10 cellular contexts compared by ENCODE assay signal in the genomic region with DNA sequence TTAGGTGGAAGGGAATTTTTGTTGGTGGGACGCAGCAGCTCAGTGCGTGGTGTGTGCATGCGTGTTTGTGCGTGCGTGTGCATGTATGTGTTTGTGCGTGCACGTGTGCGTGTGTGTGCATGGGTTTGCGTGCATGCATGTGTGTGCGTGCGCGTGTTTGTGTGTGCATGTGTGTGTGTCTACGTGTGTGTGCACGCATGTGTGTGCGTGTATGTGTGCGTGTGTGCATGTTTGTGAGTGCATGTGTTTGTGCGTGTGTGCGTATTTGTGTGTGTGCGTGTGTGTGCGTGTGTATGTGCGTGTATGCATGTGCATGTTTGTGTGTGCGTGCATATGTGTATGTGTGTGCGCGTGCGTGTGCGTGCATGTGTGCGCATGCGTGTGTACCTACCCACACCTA. TPM values are rescaled to one million over a fixed set of nuclear protein-coding genes. Genes with fewer than 3 reads are reported as not detected.
DNase-seq lines count a peak whose midpoint lies in the region; TF ChIP-seq lines count a peak whose summit lies in the region.
"Had no signal": no experiment of that assay in that cellular context is flagged by ENCODE, and none has a peak within 500 bp of the region (broad histone marks: within the 10 kb centered on the region; RNA-seq: fewer than 3 reads in every experiment).

No MANE protein-coding gene starts in this region.

- CTCF ChIA-PET in Calu3 (lab: Charles Lee): interaction anchor here (0.5 to 1.2 kb wide), 3 partner anchors 290 to 442 kb away, joined by 4 to 11 read pairs (median 4); no protein-coding TSS in a partner anchor

- H3K36me3 ChIP-seq in HUES6 (ENCODE audit: control insufficient read depth, insufficient read depth, low read length) (no peaks in the 10 kb centered on the region), transverse colon (no peaks in the 10 kb centered on the region)
- H3K36me3 ChIP-seq: ascending aorta, gastrocnemius medialis had no signal

- H3K27ac Mint-ChIP-seq in Calu3 (ENCODE audit: unreplicated experiment) (no peak overlapping the region), osteocyte (ENCODE audit: unreplicated experiment) (no peak overlapping the region)

- in situ Hi-C loops in transverse colon (cut with MboI; ENCODE audit: low pct_ligation_motif_present in 1 of 4, low pct_unique_long_range_greater_than_20kb in 1 of 4, low sequenced_read_pairs in 3 of 4): loop anchor here in 1 of 4 donors (25.0 kb wide), 1 partner anchor 233 kb away; no protein-coding TSS in a partner anchor

- intact Hi-C loops in Calu3 (cut with micrococcal nuclease; ENCODE audit: unreplicated experiment): no loop called here
- intact Hi-C loops in transverse colon (cut with DNase I; ENCODE audit: low total_unique reads): no loop called here

- no peaks in the 10 kb centered on the region for H3K36me3 Mint-ChIP-seq in Calu3 (ENCODE audit: insufficient read depth, unreplicated experiment)
- H3K36me3 Mint-ChIP-seq in osteocyte (ENCODE audit: unreplicated experiment): no peaks in the 10 kb centered on the region

- no peak overlapping the region for H3K27ac ChIP-seq in HUES6 (ENCODE audit: low read depth, low read length)
- no peak overlapping the region for H3K27ac ChIP-seq in coronary artery
- no peak overlapping the region for H3K27ac ChIP-seq in transverse colon
- H3K27ac ChIP-seq: ascending aorta, gastrocnemius medialis had no signal

- H3K27me3 ChIP-seq in HUES6 (ENCODE audit: control insufficient read depth, insufficient read depth, low read length) (no peaks in the 10 kb centered on the region), transverse colon (no peaks in the 10 kb centered on the region)
- H3K27me3 ChIP-seq: ascending aorta, gastrocnemius medialis had no signal

- H3K27me3 Mint-ChIP-seq in Calu3 (ENCODE audit: unreplicated experiment) (no peaks in the 10 kb centered on the region), osteocyte (ENCODE audit: unreplicated experiment) (no peaks in the 10 kb centered on the region)

- no peak for DNase-seq in Calu3
- no peak for DNase-seq in coronary artery (ENCODE audit: low spot score)
- no peak for DNase-seq in osteocyte (ENCODE audit: extremely low spot score, unreplicated experiment)
- DNase-seq in transverse colon: no peak
- DNase-seq in NCI-H128 (lab: John Stamatoyannopoulos, UW; ENCODE audit: unreplicated experiment): no peak
- no peak for DNase-seq in COLO668 (lab: John Stamatoyannopoulos, UW; ENCODE audit: unreplicated experiment)

- H3K9me3 Mint-ChIP-seq in Calu3 (ENCODE audit: low read depth, unreplicated experiment) (no peaks in the 10 kb centered on the region), osteocyte (ENCODE audit: unreplicated experiment) (no peaks in the 10 kb centered on the region)

- H3K4me1 ChIP-seq in HUES6 (ENCODE audit: control insufficient read depth, insufficient read depth, low read length) (peaks cover 17% of the 10 kb centered on the region), transverse colon (peaks cover 0 to 14% (median 9%) of the 10 kb centered on the region in 4 donors)

- H3K4me3 ChIP-seq in HUES6 (ENCODE audit: low read depth, low read length): peak overlapping the region; percentile 47
- peak overlapping the region; percentile 66 for H3K4me3 ChIP-seq in coronary artery
- H3K4me3 ChIP-seq in transverse colon: no peak overlapping the region

- 88% methylated on average over 28 of the region's 28 CpGs; no CpG with 5 or more reads in 1 of the 2 donors for WGBS in transverse colon (ENCODE audit: low coverage in 1 of 2), 2 donors

- TF ChIP-seq CTCF in Calu3 (IDR thresholded peaks at IDR 0.05; ENCODE audit: unreplicated experiment) (no peak), coronary artery (IDR thresholded peaks at IDR 0.05) (no peak), osteocyte (IDR thresholded peaks at IDR 0.05) (no peak), transverse colon (IDR thresholded peaks at IDR 0.05) (no peak)

- peak overlapping the region; percentile 62 for H3K4me3 Mint-ChIP-seq in Calu3 (ENCODE audit: low read depth, unreplicated experiment)
- peak overlapping the region; percentile 72 for H3K4me3 Mint-ChIP-seq in osteocyte (ENCODE audit: unreplicated experiment)

- no peak for TF ChIP-seq EP300 in transverse colon (IDR thresholded peaks at IDR 0.05; ENCODE audit: low read depth)

- no peaks in the 10 kb centered on the region for H3K9me3 ChIP-seq in HUES6 (ENCODE audit: control insufficient read depth, insufficient read depth, low read depth, low read length)
- no peaks in the 10 kb centered on the region for H3K9me3 ChIP-seq in transverse colon
- H3K9me3 ChIP-seq: ascending aorta, gastrocnemius medialis, SK-N-SH had no signal

- TF ChIP-seq POLR2A in transverse colon (IDR thresholded peaks at IDR 0.05): no peak

- no peak overlapping the region for H3K9ac ChIP-seq in HUES6 (ENCODE audit: low read length)

- H3K4me1 Mint-ChIP-seq in Calu3 (ENCODE audit: low read depth, unreplicated experiment): peaks cover 13% of the 10 kb centered on the region
- H3K4me1 Mint-ChIP-seq in osteocyte (ENCODE audit: unreplicated experiment): peaks cover 33% of the 10 kb centered on the region

- BruUV-seq in Calu3 (replicated peaks; lab: Mats Ljungman, UMichigan): no TSS peak

RNA-seq across cellular contexts. Expression of a gene that starts 20.2 kb away (rescaled TPM):
- 125 and 130 TPM in 2 replicates for total RNA-seq in Calu3 (2022)
- total RNA-seq in osteocyte: 150 and 152 TPM in 2 replicates
- 100 to 1,000 TPM in 2 of 4 donors, 10 to 100 TPM in 2; 65.1 to 375 (median 193) TPM for total RNA-seq in transverse colon

Comparison
In these comparisons a context has a peak if more than half of its experiments do, and no peak if none do; other contexts are left out.
1. H3K4me3 ChIP-seq: peak in HUES6 (single experiment) and coronary artery (single experiment); none in transverse colon (0 of 4).